In genomic region chr22:40499187-40499753, GRCh38 we compare ENCODE assay signal across 9 cellular contexts.
DNase-seq lines count a peak whose midpoint lies in the region; ATAC-seq and TF ChIP-seq lines count a peak whose summit lies in the region.
"Had no signal": no experiment of that assay in that cellular context is flagged by ENCODE, and none has a peak within 500 bp of the region (broad histone marks: within the 10 kb centered on the region; RNA-seq: fewer than 3 reads in every experiment).

No MANE protein-coding gene starts in this region.

- ATAC-seq in activated CD8-positive, alpha-beta memory T cell treated with anti-CD3 and anti-CD28 coated beads, Interleukin-2, amount 10 ng/mL, durations not matched to agents 7 days and 5 days = peak; percentile 66
- ATAC-seq in GM18870 (IDR thresholded peaks at IDR 0.05; ENCODE audit: unreplicated experiment) = no peak

- no peak overlapping the region for H3K4me3 Mint-ChIP-seq in activated CD8-positive, alpha-beta memory T cell treated with anti-CD3 and anti-CD28 coated beads, Interleukin-2, amount 10 ng/mL, durations not matched to agents 7 days and 5 days

- no peaks in the 10 kb centered on the region for H3K4me1 ChIP-seq in prostate gland (replicated peaks)

- no peak overlapping the region for H3K4me3 ChIP-seq in prostate gland

- peaks cover 17% of the 10 kb centered on the region for H3K4me1 Mint-ChIP-seq in activated CD8-positive, alpha-beta memory T cell treated with anti-CD3 and anti-CD28 coated beads, Interleukin-2, amount 10 ng/mL, durations not matched to agents 7 days and 5 days

- H3K36me3 Mint-ChIP-seq in activated CD8-positive, alpha-beta memory T cell treated with anti-CD3 and anti-CD28 coated beads, Interleukin-2, amount 10 ng/mL, durations not matched to agents 7 days and 5 days = peaks cover 4% of the 10 kb centered on the region

- no peaks in the 10 kb centered on the region for H3K27me3 Mint-ChIP-seq in activated CD8-positive, alpha-beta memory T cell treated with anti-CD3 and anti-CD28 coated beads, Interleukin-2, amount 10 ng/mL, durations not matched to agents 7 days and 5 days

- no peaks in the 10 kb centered on the region for H3K36me3 ChIP-seq in prostate gland

- no peak for DNase-seq in activated CD8-positive, alpha-beta memory T cell treated with anti-CD3 and anti-CD28 coated beads, Interleukin-2, amount 10 ng/mL, durations not matched to agents 7 days and 5 days
- DNase-seq in activated CD8-positive, alpha-beta memory T cell treated with anti-CD3 and anti-CD28 coated beads, Interleukin-2, amount 50 U/mL, for 48 hours = no peak
- DNase-seq in RWPE1 (ENCODE audit: low spot score) (peak; percentile 57), erythroblast (lab: John Stamatoyannopoulos, UW) (peak; percentile 24 to 26), prostate gland (ENCODE audit: low spot score) (no peak)
- no peak for DNase-seq in effector CD8-positive, alpha-beta T cell (lab: John Stamatoyannopoulos, UW)
- no peak for DNase-seq in activated CD4-positive, alpha-beta T cell treated with anti-CD3 and anti-CD28 coated beads, Interleukin-2, amount 50 U/mL, for 4 hours

- CTCF ChIA-PET in activated CD8-positive, alpha-beta memory T cell treated with anti-CD3 and anti-CD28 coated beads, Interleukin-2, amount 10 ng/mL, durations not matched to agents 7 days and 5 days (lab: Charles Lee) = no interaction called here
- CTCF ChIA-PET in RWPE1 (lab: Yijun Ruan, JAX) = no interaction called here

- intact Hi-C loops in prostate gland (cut with DNase I) = no loop called here

- POLR2A ChIA-PET in RWPE1 (lab: Yijun Ruan, JAX; ENCODE audit: low non-redundant PET) = no interaction called here

- TF ChIP-seq CTCF in RWPE1 (conservative IDR thresholded peaks at IDR 0.05; ENCODE audit: low read depth) (no peak), prostate gland (IDR thresholded peaks at IDR 0.05) (no peak)

- no peak for TF ChIP-seq POLR2A in erythroblast (IDR thresholded peaks at IDR 0.05; ENCODE audit: low read length)
- no peak for TF ChIP-seq POLR2A in prostate gland (IDR thresholded peaks at IDR 0.05)

- H3K27ac ChIP-seq in RWPE1 (peak overlapping the region; percentile 94), prostate gland (peak overlapping the region; percentile 0 to 17)
- H3K27ac ChIP-seq: C4-2B had no signal

- no peaks in the 10 kb centered on the region for H3K27me3 ChIP-seq in prostate gland (replicated peaks; ENCODE audit: insufficient read depth)

- H3K27ac Mint-ChIP-seq in activated CD8-positive, alpha-beta memory T cell treated with anti-CD3 and anti-CD28 coated beads, Interleukin-2, amount 10 ng/mL, durations not matched to agents 7 days and 5 days = no peak overlapping the region

- no peaks in the 10 kb centered on the region for H3K9me3 Mint-ChIP-seq in activated CD8-positive, alpha-beta memory T cell treated with anti-CD3 and anti-CD28 coated beads, Interleukin-2, amount 10 ng/mL, durations not matched to agents 7 days and 5 days (ENCODE audit: low read depth)

- H3K9me3 ChIP-seq in prostate gland = no peaks in the 10 kb centered on the region

Comparison
In these comparisons a context has a peak if more than half of its experiments do, and no peak if none do; other contexts are left out.
1. DNase-seq: peak in RWPE1 (single experiment) and erythroblast (2 of 2); none in activated CD8-positive, alpha-beta memory T cell treated with anti-CD3 and anti-CD28 coated beads, Interleukin-2, amount 10 ng/mL, durations not matched to agents 7 days and 5 days (single experiment), activated CD8-positive, alpha-beta memory T cell treated with anti-CD3 and anti-CD28 coated beads, Interleukin-2, amount 50 U/mL, for 48 hours (single experiment), prostate gland (single experiment), effector CD8-positive, alpha-beta T cell (single experiment) and activated CD4-positive, alpha-beta T cell treated with anti-CD3 and anti-CD28 coated beads, Interleukin-2, amount 50 U/mL, for 4 hours (0 of 2).